8 cellular contexts compared by ENCODE assay signal in genomic region chr10:24723386-24723787, GRCh38. TPM values are rescaled to one million over a fixed set of nuclear protein-coding genes. Genes with fewer than 3 reads are reported as not detected.
DNase-seq lines count a peak whose midpoint lies in the region; ATAC-seq and TF ChIP-seq lines count a peak whose summit lies in the region.

No MANE protein-coding gene starts in this region.

- CTCF ChIA-PET in activated naive CD4-positive, alpha-beta T cell treated with anti-CD3 and anti-CD28 coated beads for 36 hours (lab: Charles Lee): interaction anchor here (0.6 to 1.4 kb wide), 4 partner anchors 16 to 106 kb away, joined by 3 to 5 read pairs (median 5); no protein-coding TSS in a partner anchor

- intact Hi-C loops in activated naive CD4-positive, alpha-beta T cell treated with anti-CD3 and anti-CD28 coated beads for 36 hours (cut with micrococcal nuclease): loop anchor here (5.0 to 10.0 kb wide), 4 partner anchors 511 to 1386 kb away; no protein-coding TSS in a partner anchor

- H3K4me3 Mint-ChIP-seq in activated naive CD4-positive, alpha-beta T cell treated with anti-CD3 and anti-CD28 coated beads for 36 hours: peak overlapping the region; percentile 52
- H3K4me3 Mint-ChIP-seq in stimulated activated effector memory CD8-positive, alpha-beta T cell treated with anti-CD3 and anti-CD28 coated beads, Interleukin-12 subunit alpha, Interleukin-12 subunit beta, amount 100 ng/mL, for 72 hours: peak overlapping the region; percentile 83

- H3K4me1 ChIP-seq in KMS-11 (ENCODE audit: low read depth, poor library complexity, severe bottlenecking): peaks cover 41% of the 10 kb centered on the region
- peaks cover 12% of the 10 kb centered on the region for H3K4me1 ChIP-seq in iPS-15b (ENCODE audit: control insufficient read depth, insufficient read depth, low read length)

- H3K9ac ChIP-seq in KMS-11 (peak overlapping the region; percentile 85; the same call in 1 of the 2 replicates), iPS-15b (ENCODE audit: low read depth, low read length) (no peak overlapping the region)

- no peaks in the 10 kb centered on the region for H3K27me3 ChIP-seq in KMS-11 (ENCODE audit: insufficient read depth, low read depth)
- peaks cover 26% of the 10 kb centered on the region for H3K27me3 ChIP-seq in iPS-15b (ENCODE audit: control insufficient read depth, insufficient read depth, low read length)

- no peak overlapping the region for H3K4me2 ChIP-seq in KMS-11

- TF ChIP-seq CTCF in KMS-11 (conservative IDR thresholded peaks at IDR 0.05; ENCODE audit: low read depth, low read length): no peak

- H3K4me3 ChIP-seq in KMS-11 (IDR thresholded peaks at IDR 0.05; ENCODE audit: insufficient read depth, low read depth, low read length) (no peak overlapping the region), iPS-15b (ENCODE audit: low read depth, low read length) (peak overlapping the region; percentile 86)

- H3K36me3 ChIP-seq in KMS-11 (ENCODE audit: insufficient read depth) (no peaks in the 10 kb centered on the region), iPS-15b (ENCODE audit: control insufficient read depth, insufficient read depth, low read length) (no peaks in the 10 kb centered on the region)

- H3K79me2 ChIP-seq in KMS-11 (ENCODE audit: insufficient read depth, low read depth): peaks cover 34% of the 10 kb centered on the region

- peaks cover 14% of the 10 kb centered on the region for H3K4me1 Mint-ChIP-seq in activated naive CD4-positive, alpha-beta T cell treated with anti-CD3 and anti-CD28 coated beads for 36 hours (ENCODE audit: low read depth)
- no peaks in the 10 kb centered on the region for H3K4me1 Mint-ChIP-seq in stimulated activated effector memory CD8-positive, alpha-beta T cell treated with anti-CD3 and anti-CD28 coated beads, Interleukin-12 subunit alpha, Interleukin-12 subunit beta, amount 100 ng/mL, for 72 hours

- H2AFZ ChIP-seq in KMS-11 (ENCODE audit: low read depth): no peak overlapping the region

- no peaks in the 10 kb centered on the region for H3K27me3 Mint-ChIP-seq in activated naive CD4-positive, alpha-beta T cell treated with anti-CD3 and anti-CD28 coated beads for 36 hours (ENCODE audit: low read depth)

- H3K9me3 ChIP-seq in iPS-15b (ENCODE audit: control insufficient read depth, insufficient read depth, low read length): no peaks in the 10 kb centered on the region

- DNase-seq in GM03348 (ENCODE audit: low spot score) (peak; percentile 60), NCI-H2081 treated with DMSO at 0.1 percent for 48 hours (lab: John Stamatoyannopoulos, UW) (no peak)
- peak; percentile 24 for DNase-seq in activated naive CD4-positive, alpha-beta T cell treated with anti-CD3 and anti-CD28 coated beads for 36 hours
- DNase-seq in stimulated activated effector memory CD8-positive, alpha-beta T cell treated with anti-CD3 and anti-CD28 coated beads, Interleukin-12 subunit alpha, Interleukin-12 subunit beta, amount 100 ng/mL, for 72 hours (ENCODE audit: low spot score in 2 of 2): peak in 1 of 2 donors; percentile 14
- DNase-seq in NK-92 treated with Interleukin-12 subunit alpha and Interleukin-12 subunit beta, amount 100 ng/mL, for 24 hours (lab: John Stamatoyannopoulos, UW): no peak

- H3K36me3 Mint-ChIP-seq in activated naive CD4-positive, alpha-beta T cell treated with anti-CD3 and anti-CD28 coated beads for 36 hours (ENCODE audit: low read depth): no peaks in the 10 kb centered on the region
- H3K36me3 Mint-ChIP-seq in stimulated activated effector memory CD8-positive, alpha-beta T cell treated with anti-CD3 and anti-CD28 coated beads, Interleukin-12 subunit alpha, Interleukin-12 subunit beta, amount 100 ng/mL, for 72 hours: peaks cover 25% of the 10 kb centered on the region

- H3K27ac ChIP-seq in KMS-11: peak overlapping the region; percentile 81

- ATAC-seq in GM21619 (IDR thresholded peaks at IDR 0.05; ENCODE audit: unreplicated experiment): peak; percentile 18
- peak; percentile 20 for ATAC-seq in stimulated activated effector memory CD8-positive, alpha-beta T cell treated with anti-CD3 and anti-CD28 coated beads, Interleukin-12 subunit alpha, Interleukin-12 subunit beta, amount 100 ng/mL, for 72 hours

- H3K9me3 Mint-ChIP-seq in activated naive CD4-positive, alpha-beta T cell treated with anti-CD3 and anti-CD28 coated beads for 36 hours: no peaks in the 10 kb centered on the region
- H3K9me3 Mint-ChIP-seq in stimulated activated effector memory CD8-positive, alpha-beta T cell treated with anti-CD3 and anti-CD28 coated beads, Interleukin-12 subunit alpha, Interleukin-12 subunit beta, amount 100 ng/mL, for 72 hours: no peaks in the 10 kb centered on the region

- H4K20me1 ChIP-seq in KMS-11 (ENCODE audit: insufficient read depth): no peaks in the 10 kb centered on the region

- H3K27ac Mint-ChIP-seq in activated naive CD4-positive, alpha-beta T cell treated with anti-CD3 and anti-CD28 coated beads for 36 hours: no peak overlapping the region
- H3K27ac Mint-ChIP-seq in stimulated activated effector memory CD8-positive, alpha-beta T cell treated with anti-CD3 and anti-CD28 coated beads, Interleukin-12 subunit alpha, Interleukin-12 subunit beta, amount 100 ng/mL, for 72 hours: peak overlapping the region; percentile 72

RNA-seq across cellular contexts. Expression of gene ARHGAP21, which starts 0.3 kb away (rescaled TPM):
- total RNA-seq in activated naive CD4-positive, alpha-beta T cell treated with anti-CD3 and anti-CD28 coated beads for 36 hours: 10 to 100 TPM; 14.6 to 15.0 TPM

Comparison
In these comparisons a context has a peak if more than half of its experiments do, and no peak if none do; other contexts are left out.
1. DNase-seq: peak in GM03348 (single experiment) and activated naive CD4-positive, alpha-beta T cell treated with anti-CD3 and anti-CD28 coated beads for 36 hours (single experiment); none in NCI-H2081 treated with DMSO at 0.1 percent for 48 hours (single experiment) and NK-92 treated with Interleukin-12 subunit alpha and Interleukin-12 subunit beta, amount 100 ng/mL, for 24 hours (single experiment).